ENCODE assay signal across 15 cellular contexts in genomic region chr1:222416001-222416791, GRCh38.
DNase-seq lines count a peak whose midpoint lies in the region; ATAC-seq and TF ChIP-seq lines count a peak whose summit lies in the region.
"Had no signal": no experiment of that assay in that cellular context is flagged by ENCODE, and none has a peak within 500 bp of the region (broad histone marks: within the 10 kb centered on the region; RNA-seq: fewer than 3 reads in every experiment).

No MANE protein-coding gene starts in this region.

- no peaks in the 10 kb centered on the region for H3K4me1 Mint-ChIP-seq in chondrocyte (ENCODE audit: low read depth)
- H3K4me1 Mint-ChIP-seq: nephron progenitor cell had no signal

- peaks cover 12% of the 10 kb centered on the region for H3K27me3 Mint-ChIP-seq in chondrocyte (ENCODE audit: low read depth)

- peak; percentile 41 for DNase-seq in A172 (ENCODE audit: low spot score)
- DNase-seq in EH (ENCODE audit: low read depth): peak; percentile 31
- peak; percentile 13 for DNase-seq in activated T-helper 9 cell treated with anti-CD3 and anti-CD28 coated beads, Interleukin-2, amount 50 U/mL, for 16 hours (ENCODE audit: low read depth)
- DNase-seq in stimulated activated CD4-positive, alpha-beta T cell treated with anti-CD3 and anti-CD28 coated beads, Interleukin-15, amount 100 ng/mL, for 24 hours: peak; percentile 57
- no peak for DNase-seq in dermis blood vessel endothelial cell
- no peak for DNase-seq in NCI-H2029 treated with DMSO at 0.1 percent for 48 hours (lab: John Stamatoyannopoulos, UW)
- DNase-seq in chondrocyte (ENCODE audit: low spot score): no peak
- DNase-seq: foreskin melanocyte, NCI-H187, NCI-H446 treated with DMSO at 0.1 percent for 48 hours, nephron progenitor cell, psoas muscle, Right ventricle myocardium superior, testis had no signal

- no peak overlapping the region for H3K27ac Mint-ChIP-seq in chondrocyte (ENCODE audit: unreplicated experiment)
- H3K27ac Mint-ChIP-seq: nephron progenitor cell had no signal

- no peaks in the 10 kb centered on the region for H3K36me3 Mint-ChIP-seq in chondrocyte (ENCODE audit: low read depth)

- TF ChIP-seq CTCF in chondrocyte (IDR thresholded peaks at IDR 0.05): no peak

- ATAC-seq in HG02852 (IDR thresholded peaks at IDR 0.05; ENCODE audit: unreplicated experiment): no peak
- ATAC-seq: psoas muscle had no signal

- H3K9me3 Mint-ChIP-seq in chondrocyte (ENCODE audit: low read depth): peaks cover 11% of the 10 kb centered on the region
- H3K9me3 Mint-ChIP-seq: nephron progenitor cell had no signal

- no peak overlapping the region for H3K4me3 Mint-ChIP-seq in chondrocyte (ENCODE audit: unreplicated experiment)
- H3K4me3 Mint-ChIP-seq: nephron progenitor cell had no signal

Comparison
In these comparisons a context has a peak if more than half of its experiments do, and no peak if none do; other contexts are left out.
1. DNase-seq: peak in A172 (single experiment), EH (single experiment), activated T-helper 9 cell treated with anti-CD3 and anti-CD28 coated beads, Interleukin-2, amount 50 U/mL, for 16 hours (single experiment) and stimulated activated CD4-positive, alpha-beta T cell treated with anti-CD3 and anti-CD28 coated beads, Interleukin-15, amount 100 ng/mL, for 24 hours (single experiment); none in dermis blood vessel endothelial cell (single experiment), NCI-H2029 treated with DMSO at 0.1 percent for 48 hours (single experiment) and chondrocyte (single experiment).